ENCODE assay signal across 22 cellular contexts in genomic region chr11:70063121-70063520, GRCh38. TPM values are rescaled to one million over a fixed set of nuclear protein-coding genes. Genes with fewer than 3 reads are reported as not detected.
A peak's percentile ranks its signal among the peaks of the same experiment; 100 is the strongest.
DNase-seq lines count a peak whose midpoint lies in the region; ATAC-seq, FAIRE-seq and TF ChIP-seq lines count a peak whose summit lies in the region.
"Had no signal": no experiment of that assay in that cellular context is flagged by ENCODE, and none has a peak within 500 bp of the region (broad histone marks: within the 10 kb centered on the region; RNA-seq: fewer than 3 reads in every experiment).

No MANE protein-coding gene starts in this region.

- CTCF ChIA-PET in PC-9 (lab: Charles Lee) (no interaction called here), H1 (lab: Charles Lee; ENCODE audit: partially characterized antibody) (interaction anchor here (0.7 to 1.6 kb wide), 8 partner anchors 14 to 153 kb away, joined by 3 to 8 read pairs (median 3); no protein-coding TSS in a partner anchor)

- H3K14ac ChIP-seq in H9 (ENCODE audit: insufficient read depth, low read length) = no peak overlapping the region
- H3K14ac ChIP-seq in H1 (ENCODE audit: insufficient read length) = no peak overlapping the region

- no peak overlapping the region for H3T11ph ChIP-seq in H9 (ENCODE audit: low read length)

- H2BK12ac ChIP-seq in H9 (ENCODE audit: insufficient read length, low read depth, low read length) (no peak overlapping the region), H1 (ENCODE audit: low read depth, low read length) (no peak overlapping the region)

- TF ChIP-seq POLR2A in H1 (IDR thresholded peaks at IDR 0.05; ENCODE audit: control extremely low read depth in 1 of 2, low read depth in 2 of 2, low read length in 2 of 2) = no peak
- TF ChIP-seq POLR2A in prostate gland (IDR thresholded peaks at IDR 0.05) = no peak

- H3K4ac ChIP-seq in H9 (ENCODE audit: low read depth, low read length) (no peak overlapping the region), H1 (replicated peaks; ENCODE audit: insufficient read length, low read depth, low read length) (no peak overlapping the region), mesendoderm (ENCODE audit: low read depth, low read length) (no peak overlapping the region)

- H3K9ac ChIP-seq in H9 (ENCODE audit: extremely low read depth, insufficient read length, low read length) (no peak overlapping the region), H1 (replicated peaks in 1 of 4; ENCODE audit: extremely low read depth in 1 of 4, low read depth in 3 of 4, low read length in 3 of 4) (no peak overlapping the region), mesendoderm (ENCODE audit: low read length) (no peak overlapping the region)
- H3K9ac ChIP-seq: KMS-11 had no signal

- H3K79me1 ChIP-seq in H9 (ENCODE audit: insufficient read depth, low read depth, low read length, poor library complexity, severe bottlenecking) = no peaks in the 10 kb centered on the region
- no peaks in the 10 kb centered on the region for H3K79me1 ChIP-seq in H1 (ENCODE audit: low read depth, low read length)
- H3K79me1 ChIP-seq in mesendoderm (ENCODE audit: low read length) = no peaks in the 10 kb centered on the region

- no peak overlapping the region for H4K5ac ChIP-seq in H9 (ENCODE audit: insufficient read length, low read depth, low read length)
- H4K5ac ChIP-seq in H1 (ENCODE audit: insufficient read length, low read depth, low read length) = no peak overlapping the region
- H4K5ac ChIP-seq in mesendoderm (ENCODE audit: low read length) = no peak overlapping the region

- DNase-seq in H9 = peak; percentile 6
- no peak for DNase-seq in PC-9
- DNase-seq in H1 (ENCODE audit: low read depth in 1 of 2, low spot score in 2 of 2) = peak in 1 of 2 experiments; percentile 37
- DNase-seq in mesendoderm = peak; percentile 41
- DNase-seq in prostate gland (ENCODE audit: low spot score) = no peak
- DNase-seq in C1 segment of cervical spinal cord (lab: John Stamatoyannopoulos, UW) = no peak
- DNase-seq: CD4-positive, CD25-positive, alpha-beta regulatory T cell; HCEC 1CT; NCI-H1048; NCI-H1417; NCI-H1694; NCI-H2029 treated with DMSO at 0.1 percent for 48 hours; NCI-H446 treated with DMSO at 0.1 percent for 48 hours; NCI-H526 treated with DMSO at 0.1 percent for 48 hours; SHP77 treated with DMSO at 0.1 percent for 48 hours had no signal

- peaks cover 17% of the 10 kb centered on the region for H3K27me3 Mint-ChIP-seq in H9 (ENCODE audit: low read depth)

- H2AFZ ChIP-seq in H9 (ENCODE audit: low read length) (no peak overlapping the region), PC-9 (no peak overlapping the region), H1 (ENCODE audit: low read length) (no peak overlapping the region)
- H2AFZ ChIP-seq: GM23338 had no signal

- H3K9me3 ChIP-seq in H9 (ENCODE audit: control insufficient read depth, low read depth, low read length) (no peaks in the 10 kb centered on the region), PC-9 (ENCODE audit: insufficient read depth, low read depth) (no peaks in the 10 kb centered on the region; the same call in 1 of the 2 replicates), H1 (ENCODE audit: insufficient read depth in 2 of 2, low read depth in 1 of 2, low read length in 1 of 2) (no peaks in the 10 kb centered on the region), prostate gland (no peaks in the 10 kb centered on the region)

- H2AK5ac ChIP-seq in H9 (ENCODE audit: insufficient read length, low read length) (no peak overlapping the region), H1 (ENCODE audit: low read depth, low read length) (no peak overlapping the region), mesendoderm (ENCODE audit: low read length) (no peak overlapping the region)

- H3K4me1 ChIP-seq in H9 (ENCODE audit: insufficient read depth, low read length) = peaks cover under 1% of the 10 kb centered on the region
- peaks cover 80% of the 10 kb centered on the region for H3K4me1 ChIP-seq in PC-9 (replicated peaks; ENCODE audit: insufficient read depth)
- peaks cover 0 to 19% (median 3%) of the 10 kb centered on the region in 4 experiments; a peak in 6 of 7 replicates for H3K4me1 ChIP-seq in H1 (replicated peaks in 1 of 4; ENCODE audit: control insufficient read depth in 3 of 4, insufficient read depth in 4 of 4, low read length in 3 of 4)
- peaks cover 2% of the 10 kb centered on the region for H3K4me1 ChIP-seq in mesendoderm (ENCODE audit: control insufficient read depth, low read depth, low read length)
- H3K4me1 ChIP-seq in prostate gland (replicated peaks) = no peaks in the 10 kb centered on the region

- H3K23me2 ChIP-seq in H9 (ENCODE audit: insufficient read length, low read depth, low read length, poor library complexity, severe bottlenecking) (no peaks in the 10 kb centered on the region), H1 (ENCODE audit: low read depth, low read length) (no peaks in the 10 kb centered on the region)

- WGBS in H9 (ENCODE audit: extremely low coverage, insufficient read length, low lambda C conversion rate) = no CpG with 5 or more reads among the region's 8 CpGs
- WGBS in H1 (ENCODE audit: extremely low coverage in 1 of 2, insufficient coverage in 1 of 2, insufficient read length in 1 of 2, insufficient replicate concordance in 2 of 2, low coverage in 1 of 2, low lambda C conversion rate in 2 of 2, missing lambda C conversion rate in 1 of 2), 2 experiments = 94% methylated on average over 8 of the region's 8 CpGs; no CpG with 5 or more reads in 1 of the 2 experiments
- WGBS in mesendoderm (ENCODE audit: extremely low coverage, insufficient coverage, low lambda C conversion rate) = no CpG with 5 or more reads among the region's 8 CpGs
- WGBS in prostate gland = 87% methylated on average over 8 of the region's 8 CpGs

- peaks cover 51% of the 10 kb centered on the region for H3F3A ChIP-seq in PC-9 (ENCODE audit: insufficient read depth, low read depth)

- TF ChIP-seq EP300 in H1 (IDR thresholded peaks at IDR 0.05; ENCODE audit: borderline replicate concordance in 1 of 2, low read depth in 2 of 2, low read length in 2 of 2) = no peak

- H2BK120ac ChIP-seq in H9 (ENCODE audit: low read depth, low read length, poor library complexity, severe bottlenecking) = no peak overlapping the region
- no peak overlapping the region for H2BK120ac ChIP-seq in H1 (replicated peaks; ENCODE audit: low read depth, low read length)
- no peak overlapping the region for H2BK120ac ChIP-seq in mesendoderm (ENCODE audit: low read depth, low read length)

- intact Hi-C loops in PC-9 (cut with micrococcal nuclease; ENCODE audit: unreplicated experiment) (loop anchor here (10.0 kb wide), 1 partner anchor 118 kb away; no protein-coding TSS in a partner anchor), prostate gland (cut with DNase I) (no loop called here)

- no peaks in the 10 kb centered on the region for H3K27me3 ChIP-seq in H9 (ENCODE audit: insufficient read depth, low read length)
- no peaks in the 10 kb centered on the region for H3K27me3 ChIP-seq in PC-9 (ENCODE audit: insufficient read depth, low read depth)
- no peaks in the 10 kb centered on the region; a peak in 2 of 7 replicates for H3K27me3 ChIP-seq in H1 (replicated peaks in 1 of 4; ENCODE audit: control insufficient read depth in 3 of 4, extremely low read depth in 1 of 4, insufficient read depth in 3 of 4, low read length in 3 of 4)
- H3K27me3 ChIP-seq in mesendoderm (ENCODE audit: insufficient read depth, low read length, poor library complexity) = no peaks in the 10 kb centered on the region
- H3K27me3 ChIP-seq in prostate gland (replicated peaks; ENCODE audit: insufficient read depth) = no peaks in the 10 kb centered on the region

- H3K79me2 ChIP-seq in H9 (ENCODE audit: insufficient read depth, low read length) (no peaks in the 10 kb centered on the region), PC-9 (ENCODE audit: low read depth) (peaks cover 9% of the 10 kb centered on the region; the same call in 1 of the 2 replicates), H1 (ENCODE audit: control insufficient read depth in 1 of 2, insufficient read depth in 2 of 2, low read length in 2 of 2) (no peaks in the 10 kb centered on the region), mesendoderm (ENCODE audit: control insufficient read depth, insufficient read depth, low read length) (no peaks in the 10 kb centered on the region)

- BruUV-seq in PC-9 (replicated peaks; lab: Mats Ljungman, UMichigan) = no TSS peak

- H3K4me3 ChIP-seq in PC-9 (no peak overlapping the region), H1 (ENCODE audit: extremely low read depth in 1 of 4, insufficient read depth in 2 of 4, low read depth in 3 of 4, low read length in 4 of 4) (no peak overlapping the region), mesendoderm (ENCODE audit: low read length) (no peak overlapping the region), prostate gland (no peak overlapping the region)
- H3K4me3 ChIP-seq: GM23338 had no signal

- TF ChIP-seq CTCF in H9 (conservative IDR thresholded peaks at IDR 0.05) (no peak), PC-9 (conservative IDR thresholded peaks at IDR 0.05) (no peak), H1 (IDR thresholded peaks at IDR 0.05; ENCODE audit: control extremely low read depth in 1 of 3, insufficient read depth in 1 of 3, low read depth in 1 of 3, low read length in 3 of 3) (no peak), prostate gland (IDR thresholded peaks at IDR 0.05) (no peak)

- H4K91ac ChIP-seq in H9 (ENCODE audit: insufficient read length, low read depth, low read length) (no peak overlapping the region), H1 (replicated peaks; ENCODE audit: insufficient read length, low read length) (no peak overlapping the region)

- H3K4me1 Mint-ChIP-seq in H9 = peaks cover 16 to 28% of the 10 kb centered on the region in 2 experiments
- H3K4me1 Mint-ChIP-seq: CD4-positive, CD25-positive, alpha-beta regulatory T cell; IgD-negative memory B cell had no signal

- H4K8ac ChIP-seq in H9 (replicated peaks; ENCODE audit: insufficient read length, low read depth, low read length) (no peak overlapping the region), H1 (ENCODE audit: extremely low read depth, insufficient read depth, low read length) (no peak overlapping the region), mesendoderm (ENCODE audit: low read depth, low read length) (no peak overlapping the region)

- no peak for FAIRE-seq in H1 (lab: Jason Lieb, UNC)
- FAIRE-seq: GM18507 had no signal

- H3K18ac ChIP-seq in H9 (ENCODE audit: insufficient read length, low read depth, low read length) (no peak overlapping the region), H1 (ENCODE audit: extremely low read depth, low read length) (no peak overlapping the region), mesendoderm (ENCODE audit: low read length) (no peak overlapping the region)

- H3K4me2 ChIP-seq in H9 (ENCODE audit: insufficient read depth, insufficient read length, low read length) (no peak overlapping the region), PC-9 (peak overlapping the region; percentile 71), H1 (ENCODE audit: insufficient read depth in 1 of 2, low read depth in 2 of 2, low read length in 2 of 2) (no peak overlapping the region), mesendoderm (ENCODE audit: low read length) (no peak overlapping the region)
- H3K4me2 ChIP-seq: GM23338, KMS-11 had no signal

- no peak overlapping the region for H3K4me3 Mint-ChIP-seq in H9
- H3K4me3 Mint-ChIP-seq: CD4-positive, CD25-positive, alpha-beta regulatory T cell; GM23338 had no signal

- H2BK15ac ChIP-seq in H9 (ENCODE audit: low read depth, low read length) (no peak overlapping the region), H1 (ENCODE audit: low read length) (0 out of 2 replicates have a peak overlapping the region, but pooled peaks have one; percentile 61), mesendoderm (replicated peaks; ENCODE audit: low read depth) (no peak overlapping the region)

- H3K36me3 Mint-ChIP-seq in H9 (ENCODE audit: insufficient read depth in 1 of 3, low read depth in 3 of 3) = peaks cover 0 to 4% (median 0%) of the 10 kb centered on the region in 3 experiments; a peak in 3 of 7 replicates
- H3K36me3 Mint-ChIP-seq: CD4-positive, CD25-positive, alpha-beta regulatory T cell; IgD-negative memory B cell had no signal

- no peaks in the 10 kb centered on the region for H3K36me3 ChIP-seq in PC-9 (ENCODE audit: low read depth)
- no peaks in the 10 kb centered on the region for H3K36me3 ChIP-seq in H1 (ENCODE audit: control insufficient read depth in 2 of 4, insufficient read depth in 4 of 4, low read length in 3 of 4)
- no peaks in the 10 kb centered on the region for H3K36me3 ChIP-seq in mesendoderm (ENCODE audit: control insufficient read depth, insufficient read depth, low read length)
- H3K36me3 ChIP-seq in prostate gland = no peaks in the 10 kb centered on the region

- H2BK20ac ChIP-seq in H9 (ENCODE audit: low read depth, low read length, poor library complexity, severe bottlenecking) (no peak overlapping the region), H1 (ENCODE audit: low read length) (no peak overlapping the region)

- TF ChIP-seq RAD21 in H1 (IDR thresholded peaks at IDR 0.05 in 1 of 2, conservative IDR thresholded peaks at IDR 0.05 in 1 of 2; ENCODE audit: low read depth in 2 of 2, low read length in 2 of 2) = no peak

- no peak overlapping the region for H3K56ac ChIP-seq in H9 (ENCODE audit: insufficient read length, low read depth, low read length)
- H3K56ac ChIP-seq in H1 (replicated peaks; ENCODE audit: insufficient read length, low read depth, low read length) = no peak overlapping the region
- no peak overlapping the region for H3K56ac ChIP-seq in mesendoderm (ENCODE audit: low read length)

- H4K20me1 ChIP-seq in H9 (ENCODE audit: control insufficient read depth, insufficient read depth, insufficient read length) = no peaks in the 10 kb centered on the region
- no peaks in the 10 kb centered on the region for H4K20me1 ChIP-seq in PC-9 (ENCODE audit: insufficient read depth)
- H4K20me1 ChIP-seq in H1 (replicated peaks in 1 of 2; ENCODE audit: control insufficient read depth in 1 of 2, insufficient read depth in 2 of 2, low read length in 2 of 2) = no peaks in the 10 kb centered on the region

- H3K27ac Mint-ChIP-seq in H9 = no peak overlapping the region
- H3K27ac Mint-ChIP-seq: CD4-positive, CD25-positive, alpha-beta regulatory T cell; GM23338; IgD-negative memory B cell had no signal

- H2BK5ac ChIP-seq in H9 (ENCODE audit: insufficient read length, low read length) = no peak overlapping the region
- no peak overlapping the region for H2BK5ac ChIP-seq in H1 (ENCODE audit: low read depth, low read length)
- H2BK5ac ChIP-seq in mesendoderm (ENCODE audit: low read length) = no peak overlapping the region

- POLR2A ChIA-PET in PC-9 (lab: Charles Lee; ENCODE audit: unreplicated experiment) (no interaction called here), H1 (lab: Charles Lee; ENCODE audit: partially characterized antibody) (interaction anchor here (0.7 kb wide), 1 partner anchor 14 kb away, joined by 3 read pairs; no protein-coding TSS in a partner anchor)

- peaks cover 0 to 4% of the 10 kb centered on the region in 2 experiments; a peak in 2 of 5 replicates for H3K9me3 Mint-ChIP-seq in H9
- H3K9me3 Mint-ChIP-seq: CD4-positive, CD25-positive, alpha-beta regulatory T cell; GM23338 had no signal

- H3K27ac ChIP-seq in H9 (ENCODE audit: insufficient read length, low read depth, low read length) = no peak overlapping the region
- peak overlapping the region; percentile 88 for H3K27ac ChIP-seq in PC-9
- no peak overlapping the region for H3K27ac ChIP-seq in H1 (ENCODE audit: low read depth, low read length)
- no peak overlapping the region for H3K27ac ChIP-seq in mesendoderm (ENCODE audit: low read depth, low read length)
- peak overlapping the region in 1 of 2 donors; percentile 67 for H3K27ac ChIP-seq in prostate gland
- H3K27ac ChIP-seq: KMS-11, RWPE1 had no signal

- no peak for ATAC-seq in GM19467 (IDR thresholded peaks at IDR 0.05; ENCODE audit: unreplicated experiment)
- ATAC-seq: GM23338, Panc1 had no signal

- H3K23ac ChIP-seq in H9 (ENCODE audit: insufficient read length, low read depth, low read length) (no peak overlapping the region), H1 (ENCODE audit: insufficient read length) (no peak overlapping the region), mesendoderm (ENCODE audit: low read length) (no peak overlapping the region)

- no peaks in the 10 kb centered on the region for H3K9me2 ChIP-seq in PC-9 (ENCODE audit: insufficient read depth)

RNA-seq across cellular contexts. Expression of gene ANO1, which starts 15.0 kb away (rescaled TPM):
- total RNA-seq in H9 (2021) (10.9 TPM in 2 replicates), PC-9 (2021) (107 and 114 TPM in 2 replicates), prostate gland (10 to 100 TPM; 34.6 to 43.9 TPM)
- 4.3 and 5.0 TPM in 2 replicates for total RNA-seq in H1 (2021; fragmentation: NEBNext Ultra II Directional; extraction: Animal tissue kit (Norgen Biotek cat#: 25700))
- polyA plus RNA-seq in H1 (2011; rRNA removed) = 3.6 and 4.7 TPM in 2 replicates
- polyA plus RNA-seq in H1 (2011; cell fraction: cytosol; rRNA removed) = 2.7 TPM
- 8.2 TPM for polyA plus RNA-seq in H1 (2011; cell fraction: nucleus; rRNA removed)
- polyA plus RNA-seq in H1 (2012, experiment 1 of 2) = 3.5 to 8.6 TPM (median 6.9 TPM) in 4 replicates
- polyA plus RNA-seq in H1 (2012, experiment 2 of 2) = 1.3 TPM
- polyA plus RNA-seq in H1 (2013, experiment 1 of 2) = 4.9 TPM
- 4.3 TPM for polyA plus RNA-seq in H1 (2013, experiment 2 of 2)
- polyA minus RNA-seq in H1 (2011; rRNA and poly(A)+ RNA removed) = 3.2 and 6.5 TPM in 2 replicates
- 3.9 TPM for polyA minus RNA-seq in H1 (2011; cell fraction: cytosol; rRNA and poly(A)+ RNA removed)
- polyA minus RNA-seq in H1 (2011; cell fraction: nucleus; rRNA and poly(A)+ RNA removed) = 6.7 TPM
- 0.32 TPM for polyA plus RNA-seq in mesendoderm (2013, experiment 1 of 2)
- 0.34 TPM for polyA plus RNA-seq in mesendoderm (2013, experiment 2 of 2)
- total RNA-seq: CD4-positive, CD25-positive, alpha-beta regulatory T cell had no signal
- polyA plus RNA-seq: CD4-positive, CD25-positive, alpha-beta regulatory T cell; IgD-negative memory B cell had no signal

Comparison
In these comparisons a context has a peak if more than half of its experiments do, and no peak if none do; other contexts are left out.
1. DNase-seq: peak in H9 (single experiment) and mesendoderm (single experiment); none in PC-9 (0 of 2), prostate gland (single experiment) and C1 segment of cervical spinal cord (0 of 14).